22 cellular contexts compared by ENCODE assay signal in the genomic region with DNA sequence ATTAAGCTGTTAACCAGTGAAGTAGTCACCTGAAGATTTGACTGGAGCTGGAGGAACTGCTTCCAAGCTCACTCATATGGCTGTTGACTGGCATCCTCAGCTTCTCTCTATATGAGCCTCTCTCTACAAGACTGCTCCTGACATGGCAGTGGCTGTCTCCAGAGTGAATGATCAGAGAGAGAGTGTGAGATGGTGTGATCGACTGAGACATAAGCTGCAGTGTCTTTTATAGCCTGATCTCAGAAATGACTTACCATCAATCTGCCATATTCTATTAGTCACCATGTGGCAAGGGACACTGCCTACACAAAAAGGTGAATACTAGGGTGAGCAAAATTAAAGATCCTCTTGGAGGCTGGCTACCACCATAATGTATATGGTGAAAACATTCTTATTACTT.
"Had no signal": no experiment of that assay in that cellular context is flagged by ENCODE, and none has a peak within 500 bp of the region (broad histone marks: within the 10 kb centered on the region; RNA-seq: fewer than 3 reads in every experiment).

No MANE protein-coding gene starts in this region.

- H3K4me3 Mint-ChIP-seq: activated CD4-positive, alpha-beta memory T cell treated with anti-CD3 and anti-CD28 coated beads, Interleukin-2, amount 10 ng/mL, durations not matched to agents 7 days and 5 days; activated CD8-positive, alpha-beta memory T cell treated with anti-CD3 and anti-CD28 coated beads, Interleukin-2, amount 10 ng/mL, durations not matched to agents 7 days and 5 days; activated naive CD4-positive, alpha-beta T cell treated with anti-CD3 and anti-CD28 coated beads, Interleukin-2, amount 10 ng/mL, durations not matched to agents 7 days and 5 days; activated naive CD8-positive, alpha-beta T cell; brain had no signal

- H3K27ac Mint-ChIP-seq: activated CD4-positive, alpha-beta memory T cell treated with anti-CD3 and anti-CD28 coated beads, Interleukin-2, amount 10 ng/mL, durations not matched to agents 7 days and 5 days; activated CD8-positive, alpha-beta memory T cell treated with anti-CD3 and anti-CD28 coated beads, Interleukin-2, amount 10 ng/mL, durations not matched to agents 7 days and 5 days; activated naive CD4-positive, alpha-beta T cell treated with anti-CD3 and anti-CD28 coated beads, Interleukin-2, amount 10 ng/mL, durations not matched to agents 7 days and 5 days; activated naive CD8-positive, alpha-beta T cell; brain had no signal

- H3K27me3 Mint-ChIP-seq: activated naive CD8-positive, alpha-beta T cell had no signal

- H3K9me3 Mint-ChIP-seq: activated CD4-positive, alpha-beta memory T cell treated with anti-CD3 and anti-CD28 coated beads, Interleukin-2, amount 10 ng/mL, durations not matched to agents 7 days and 5 days; activated naive CD4-positive, alpha-beta T cell treated with anti-CD3 and anti-CD28 coated beads, Interleukin-2, amount 10 ng/mL, durations not matched to agents 7 days and 5 days; brain had no signal

- DNase-seq: activated CD4-positive, alpha-beta memory T cell treated with anti-CD3 and anti-CD28 coated beads, Interleukin-2, amount 10 ng/mL, durations not matched to agents 7 days and 5 days; activated CD4-positive, alpha-beta T cell treated with anti-CD3 and anti-CD28 coated beads for 48 hours; activated CD4-positive, alpha-beta T cell treated with anti-CD3 and anti-CD28 coated beads, Interleukin-2, amount 50 U/mL, for 4 hours; activated CD4-positive, CD25-positive, alpha-beta regulatory T cell; activated CD4-positive, CD25-positive, alpha-beta regulatory T cell treated with anti-CD3 and anti-CD28 coated beads, Interleukin-2, amount 50 U/mL, for 72 hours; activated CD8-positive, alpha-beta memory T cell treated with anti-CD3 and anti-CD28 coated beads, Interleukin-2, amount 10 ng/mL, durations not matched to agents 7 days and 5 days; activated CD8-positive, alpha-beta memory T cell treated with anti-CD3 and anti-CD28 coated beads, Interleukin-2, amount 50 U/mL, for 4 hours; activated effector memory CD4-positive, alpha-beta T cell treated with Interleukin-2 at 50 U/mL for 16 hours; activated naive CD4-positive, alpha-beta T cell treated with anti-CD3 and anti-CD28 coated beads, Interleukin-2, amount 10 ng/mL, durations not matched to agents 7 days and 5 days; activated T-cell treated with anti-CD3 and anti-CD28 coated beads, Interleukin-2, amount 50 U/mL, for 48 hours; central memory CD4-positive, alpha-beta T cell; cerebellar nuclear complex; colonic mucosa; effector CD8-positive, alpha-beta T cell; esophagus squamous epithelium; foreskin melanocyte; heart right ventricle; T-helper 2 cell had no signal

- H3K36me3 Mint-ChIP-seq: activated naive CD4-positive, alpha-beta T cell treated with anti-CD3 and anti-CD28 coated beads, Interleukin-2, amount 10 ng/mL, durations not matched to agents 7 days and 5 days; brain had no signal

- ATAC-seq: activated CD8-positive, alpha-beta memory T cell treated with anti-CD3 and anti-CD28 coated beads, Interleukin-2, amount 10 ng/mL, durations not matched to agents 7 days and 5 days; gastroesophageal sphincter; heart right ventricle; SK-N-SH treated with all-trans-retinoic acid at 6 μM for 48 hours had no signal
